Comparison of ENCODE assay signal across 25 cellular contexts in the genomic region with DNA sequence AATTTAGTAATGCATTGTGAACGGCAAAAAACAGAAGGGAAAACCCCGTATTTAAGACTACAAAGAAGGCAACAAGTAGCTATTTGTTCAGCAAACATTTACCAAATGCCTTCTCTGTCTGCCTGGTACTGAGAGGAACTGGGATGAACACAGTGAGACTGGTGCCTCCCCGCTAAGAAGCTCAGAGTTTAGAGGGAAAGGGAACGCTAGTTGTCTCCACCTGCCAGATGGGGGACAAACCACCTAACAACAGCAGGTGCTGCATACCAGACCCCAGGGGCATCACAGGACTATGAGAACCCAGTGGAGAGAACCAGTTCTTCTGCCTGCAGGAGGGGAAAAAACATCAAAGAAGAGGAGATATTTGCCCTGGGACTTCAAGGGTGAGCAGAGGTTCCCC.
DNase-seq lines count a peak whose midpoint lies in the region; ATAC-seq and TF ChIP-seq lines count a peak whose summit lies in the region.
"Had no signal": no experiment of that assay in that cellular context is flagged by ENCODE, and none has a peak within 500 bp of the region (broad histone marks: within the 10 kb centered on the region; RNA-seq: fewer than 3 reads in every experiment).

No MANE protein-coding gene starts in this region.

- H3K36me3 Mint-ChIP-seq in WTC11, result peaks cover 9% of the 10 kb centered on the region
- H3K36me3 Mint-ChIP-seq in activated T-cell treated with anti-CD3 and anti-CD28 coated beads, Interleukin-2, amount 50 U/mL, for 24 hours (ENCODE audit: low read depth), result peaks cover 35% of the 10 kb centered on the region

- TF ChIP-seq EP300 in tibial nerve (IDR thresholded peaks at IDR 0.05), result no peak

- no peak for TF ChIP-seq POLR2A in tibial nerve (IDR thresholded peaks at IDR 0.05)

- no peaks in the 10 kb centered on the region for H3K27me3 Mint-ChIP-seq in WTC11 (ENCODE audit: low read depth)
- no peaks in the 10 kb centered on the region for H3K27me3 Mint-ChIP-seq in activated T-cell treated with anti-CD3 and anti-CD28 coated beads, Interleukin-2, amount 50 U/mL, for 24 hours
- H3K27me3 Mint-ChIP-seq: activated CD4-positive, alpha-beta memory T cell treated with anti-CD3 and anti-CD28 coated beads for 36 hours; B cell had no signal

- H3K9me3 Mint-ChIP-seq in WTC11, result no peaks in the 10 kb centered on the region
- H3K9me3 Mint-ChIP-seq in activated T-cell treated with anti-CD3 and anti-CD28 coated beads, Interleukin-2, amount 50 U/mL, for 24 hours, result no peaks in the 10 kb centered on the region
- H3K9me3 Mint-ChIP-seq: activated CD4-positive, alpha-beta memory T cell treated with anti-CD3 and anti-CD28 coated beads for 36 hours; nephron progenitor cell had no signal

- H3K27me3 ChIP-seq in HUES48 (ENCODE audit: control insufficient read depth, insufficient read depth, low read length) (no peaks in the 10 kb centered on the region), tibial nerve (no peaks in the 10 kb centered on the region)
- H3K27me3 ChIP-seq: adrenal gland, left lung, stomach had no signal

- no peak overlapping the region for H3K9ac ChIP-seq in HUES48 (ENCODE audit: low read depth, low read length)
- H3K9ac ChIP-seq: KMS-11, parathyroid adenoma had no signal

- no peak overlapping the region for H3K27ac Mint-ChIP-seq in WTC11
- H3K27ac Mint-ChIP-seq in activated T-cell treated with anti-CD3 and anti-CD28 coated beads, Interleukin-2, amount 50 U/mL, for 24 hours, result no peak overlapping the region
- H3K27ac Mint-ChIP-seq: activated CD4-positive, alpha-beta memory T cell treated with anti-CD3 and anti-CD28 coated beads for 36 hours; B cell; nephron progenitor cell had no signal

- peaks cover 23% of the 10 kb centered on the region for H3K4me1 Mint-ChIP-seq in WTC11
- H3K4me1 Mint-ChIP-seq in activated T-cell treated with anti-CD3 and anti-CD28 coated beads, Interleukin-2, amount 50 U/mL, for 24 hours (ENCODE audit: low read depth), result no peaks in the 10 kb centered on the region
- H3K4me1 Mint-ChIP-seq: B cell had no signal

- peak; percentile 22 for DNase-seq in Ammon's horn (ENCODE audit: low spot score)
- DNase-seq in WTC11 (ENCODE audit: low spot score), result peak; percentile 16
- DNase-seq in left lobe of liver (ENCODE audit: low spot score), result no peak
- DNase-seq in activated T-cell treated with anti-CD3 and anti-CD28 coated beads, Interleukin-2, amount 50 U/mL, for 24 hours, result no peak
- no peak for DNase-seq in RWPE1 (ENCODE audit: low spot score)
- no peak for DNase-seq in tibial nerve (ENCODE audit: low spot score in 2 of 2)
- DNase-seq: activated CD4-positive, alpha-beta memory T cell treated with anti-CD3 and anti-CD28 coated beads for 36 hours; activated CD4-positive, CD25-positive, alpha-beta regulatory T cell; adrenal gland; cortex of kidney; EL; left lung; NCI-H2029; NCI-H510A; nephron progenitor cell; RPMI8226; stimulated activated CD4-positive, alpha-beta T cell treated with anti-CD3 and anti-CD28 coated beads, Interleukin-15, amount 100 ng/mL, for 24 hours; stomach; T-helper 9 cell had no signal

- POLR2A ChIA-PET in WTC11 (lab: Charles Lee) (no interaction called here), RWPE1 (lab: Yijun Ruan, JAX; ENCODE audit: low non-redundant PET) (no interaction called here)

- peaks cover 21% of the 10 kb centered on the region for H3K36me3 ChIP-seq in HUES48 (ENCODE audit: control insufficient read depth, insufficient read depth, low read length)
- peaks cover 0 to 72% (median 4%) of the 10 kb centered on the region in 3 donors for H3K36me3 ChIP-seq in tibial nerve

- CTCF ChIA-PET in WTC11 (lab: Charles Lee), result no interaction called here
- CTCF ChIA-PET in RWPE1 (lab: Yijun Ruan, JAX), result no interaction called here

- no peak overlapping the region for H3K4me3 Mint-ChIP-seq in WTC11
- H3K4me3 Mint-ChIP-seq in activated T-cell treated with anti-CD3 and anti-CD28 coated beads, Interleukin-2, amount 50 U/mL, for 24 hours, result no peak overlapping the region
- H3K4me3 Mint-ChIP-seq: activated CD4-positive, alpha-beta memory T cell treated with anti-CD3 and anti-CD28 coated beads for 36 hours; B cell; nephron progenitor cell had no signal

- H3K27ac ChIP-seq in HUES48 (ENCODE audit: low read depth, low read length) (peak overlapping the region; percentile 61), RWPE1 (no peak overlapping the region), tibial nerve (no peak overlapping the region)
- H3K27ac ChIP-seq: adrenal gland, KMS-11, left lung, parathyroid adenoma, stomach had no signal

- 33 to 40% methylated on average over 4 of the region's 4 CpGs for WGBS in tibial nerve, 2 donors

- peak; percentile 84 for ATAC-seq in WTC11
- ATAC-seq in left lobe of liver, result peak; percentile 11
- no peak for ATAC-seq in HG03045 (IDR thresholded peaks at IDR 0.05; ENCODE audit: unreplicated experiment)
- ATAC-seq: left lung, sciatic nerve had no signal

- H3K9me3 ChIP-seq in HUES48 (ENCODE audit: control insufficient read depth, insufficient read depth, low read length) (no peaks in the 10 kb centered on the region), tibial nerve (no peaks in the 10 kb centered on the region)
- H3K9me3 ChIP-seq: adrenal gland, left lung, stomach had no signal

- peaks cover 31% of the 10 kb centered on the region for H3K4me1 ChIP-seq in HUES48 (ENCODE audit: control insufficient read depth, insufficient read depth, low read length)
- H3K4me1 ChIP-seq in tibial nerve, result no peaks in the 10 kb centered on the region
- H3K4me1 ChIP-seq: adrenal gland, left lung, parathyroid adenoma had no signal

- TF ChIP-seq CTCF in WTC11 (IDR thresholded peaks at IDR 0.05) (no peak), RWPE1 (conservative IDR thresholded peaks at IDR 0.05; ENCODE audit: low read depth) (no peak), tibial nerve (IDR thresholded peaks at IDR 0.05) (no peak)

- H3K4me3 ChIP-seq in HUES48 (ENCODE audit: low read depth, low read length) (no peak overlapping the region), tibial nerve (no peak overlapping the region)
- H3K4me3 ChIP-seq: adrenal gland, left lung, stomach had no signal

TF ChIP-seq in WTC11, 78 proteins besides CTCF, POLR2A, EP300 and RAD21:
- TF ChIP-seq ZNF423 (CRISPR knock-in tag; IDR thresholded peaks at IDR 0.05) (peak; percentile 99), ESRRA (CRISPR knock-in tag; IDR thresholded peaks at IDR 0.05; ENCODE audit: borderline replicate concordance) (no peak)

Comparison
In these comparisons a context has a peak if more than half of its experiments do, and no peak if none do; other contexts are left out.
1. DNase-seq: peak in Ammon's horn (single experiment) and WTC11 (single experiment); none in left lobe of liver (single experiment), activated T-cell treated with anti-CD3 and anti-CD28 coated beads, Interleukin-2, amount 50 U/mL, for 24 hours (single experiment), RWPE1 (single experiment) and tibial nerve (0 of 2).